8 cellular contexts compared by ENCODE assay signal in genomic region chr4:162163892-162164759, GRCh38. TPM values are rescaled to one million over a fixed set of nuclear protein-coding genes. Genes with fewer than 3 reads are reported as not detected.
DNase-seq lines count a peak whose midpoint lies in the region; ATAC-seq lines count a peak whose summit lies in the region.

TSS of gene FSTL5 (minus strand) at chr4:162164000. CDS start at chr4:162111396, 52,604 bp downstream.

- intact Hi-C loops in Right ventricle myocardium inferior (cut with DNase I) (no loop called here), cardiac septum (cut with DNase I) (no loop called here)

- peak; percentile 61 for DNase-seq in Right ventricle myocardium inferior (ENCODE audit: missing footprints)
- no peak for DNase-seq in cardiac septum (ENCODE audit: low spot score)
- peak; percentile 74 for DNase-seq in NCI-H460 (ENCODE audit: extremely low read depth, low read depth)
- peak; percentile 5 for DNase-seq in activated naive CD4-positive, alpha-beta T cell treated with Interleukin-2 at 50 U/mL for 16 hours
- peak; percentile 89 for DNase-seq in glomerular visceral epithelial cell (ENCODE audit: extremely low spot score)
- peak; percentile 11 to 94 (median 76) for DNase-seq in nucleus accumbens (lab: John Stamatoyannopoulos, UW)

- H3K4me1 ChIP-seq in urinary bladder (ENCODE audit: insufficient read depth) = no peaks in the 10 kb centered on the region

- H3K36me3 ChIP-seq in urinary bladder (ENCODE audit: insufficient read depth) = no peaks in the 10 kb centered on the region

- 2% methylated on average over 39 of the region's 39 CpGs for WGBS in urinary bladder

- ATAC-seq in Right ventricle myocardium inferior (peak; percentile 26), HG02870 (IDR thresholded peaks at IDR 0.05; ENCODE audit: unreplicated experiment) (peak; percentile 88)

- peak within 1 kb of the TSS; percentile 17 for H3K4me3 ChIP-seq in urinary bladder (ENCODE audit: low read depth, low read length)

- H3K27ac ChIP-seq in urinary bladder (ENCODE audit: low read depth) = no peak within 1 kb of the TSS

RNA-seq across cellular contexts. Expression of gene FSTL5, which starts in this region (rescaled TPM):
- total RNA-seq in Right ventricle myocardium inferior (not detected), cardiac septum (not detected), urinary bladder (2.1 TPM)
- 0.02 TPM in 1 of 2 replicates, not detected in the other for total RNA-seq in NCI-H460 (2014; rRNA removed; shearing (Covaris generic))
- polyA plus RNA-seq in NCI-H460 (2014; cell fraction: nucleus; rRNA removed) = not detected in 2 replicates
- polyA plus RNA-seq in urinary bladder = 0.06 TPM

Comparison
In these comparisons a context has a peak if more than half of its experiments do, and no peak if none do; other contexts are left out.
1. Peak in DNase-seq and ATAC-seq in Right ventricle myocardium inferior; RNA of the gene not detected or under 1 TPM.
2. Peak in DNase-seq in NCI-H460; RNA of the gene not detected or under 1 TPM.